24 cellular contexts compared by ENCODE assay signal in the genomic region with DNA sequence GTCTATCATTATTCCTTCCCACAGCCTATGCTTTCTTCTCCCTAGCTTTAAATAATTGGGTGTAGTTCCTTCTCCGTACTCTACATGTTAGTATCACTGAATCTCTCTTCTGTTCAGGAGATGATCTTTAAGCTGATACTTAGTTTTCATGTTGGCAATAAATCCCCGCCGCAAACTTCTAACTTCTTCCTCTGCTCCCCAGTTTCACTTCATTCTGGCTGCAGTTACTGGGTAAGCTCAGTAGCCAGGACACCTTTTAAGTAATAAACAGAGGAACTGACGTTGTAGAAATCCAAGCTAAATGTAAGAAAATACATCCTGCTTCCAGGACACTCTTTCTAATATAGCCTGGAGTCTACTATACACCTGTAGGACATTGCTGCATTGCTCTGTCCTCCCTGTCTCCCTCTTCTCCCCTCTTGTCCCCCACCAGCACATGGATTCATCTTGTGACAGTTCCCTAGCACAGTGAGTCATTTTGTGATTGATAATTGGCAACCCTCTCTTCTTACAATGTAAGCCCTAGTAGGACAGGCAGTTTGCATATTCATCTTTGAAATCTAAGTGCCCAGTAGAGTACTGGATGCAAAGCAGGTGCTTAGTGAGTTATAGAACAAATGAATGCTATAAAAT.
DNase-seq lines count a peak whose midpoint lies in the region; ATAC-seq, FAIRE-seq and TF ChIP-seq lines count a peak whose summit lies in the region.
"Had no signal": no experiment of that assay in that cellular context is flagged by ENCODE, and none has a peak within 500 bp of the region (broad histone marks: within the 10 kb centered on the region; RNA-seq: fewer than 3 reads in every experiment).

No MANE protein-coding gene starts in this region.

- no peaks in the 10 kb centered on the region for H3K27me3 ChIP-seq in Peyer's patch
- H3K27me3 ChIP-seq: BLaER1 treated with 17β-estradiol and CSF1 and Interleukin-3, amounts not matched to agents 10 nM and 100 nM had no signal

- H3K4me1 ChIP-seq in Peyer's patch = no peaks in the 10 kb centered on the region
- H3K4me1 ChIP-seq: Caco-2 had no signal

- ATAC-seq in GM18867 (IDR thresholded peaks at IDR 0.05; ENCODE audit: unreplicated experiment) = peak; percentile 65
- no peak for ATAC-seq in HG02884 (IDR thresholded peaks at IDR 0.05; ENCODE audit: unreplicated experiment)

- H3K4me3 ChIP-seq in Peyer's patch = no peak overlapping the region
- H3K4me3 ChIP-seq: BLaER1 treated with 17β-estradiol and CSF1 and Interleukin-3, amounts not matched to agents 10 nM and 100 nM; PC-9 had no signal

- no peak overlapping the region for H3K27ac ChIP-seq in Peyer's patch
- H3K27ac ChIP-seq: BLaER1 treated with 17β-estradiol and CSF1 and Interleukin-3, amounts not matched to agents 10 nM and 100 nM; PC-9; RWPE1 had no signal

- H3K36me3 ChIP-seq in Peyer's patch = no peaks in the 10 kb centered on the region
- H3K36me3 ChIP-seq: BLaER1 treated with 17β-estradiol and CSF1 and Interleukin-3, amounts not matched to agents 10 nM and 100 nM had no signal

- TF ChIP-seq CTCF in Peyer's patch (IDR thresholded peaks at IDR 0.05) = no peak

- no peak for FAIRE-seq in H54 (lab: Jason Lieb, UNC)
- FAIRE-seq: A204.1, G401.6, GM12891 had no signal

- no peak for TF ChIP-seq POLR2A in Peyer's patch (IDR thresholded peaks at IDR 0.05)
- TF ChIP-seq POLR2A in H54 (IDR thresholded peaks at IDR 0.05; ENCODE audit: low read depth, low read length) = no peak

- DNase-seq in NOMO-1 (lab: John Stamatoyannopoulos, UW; ENCODE audit: unreplicated experiment in 2 of 2) (peak; percentile 32 to 77), RPMI8226 (peak; percentile 67), putamen (ENCODE audit: low spot score) (peak; percentile 14), Peyer's patch (no peak), H54 (ENCODE audit: insufficient read length, low spot score) (no peak)
- DNase-seq: Caco-2; CD4-positive, alpha-beta T cell; KBM-7; NCI-H1105; NCI-H1436 treated with DMSO at 0.1 percent for 48 hours; NCI-H187 treated with DMSO at 0.1 percent for 48 hours; NCI-H446 treated with DMSO at 0.1 percent for 48 hours; NCI-H82; NK-92 treated with Interleukin-12 subunit alpha and Interleukin-12 subunit beta, amount 100 ng/mL, for 24 hours; PC-9; SHP77; T-helper 1 cell had no signal

- H3K9me3 ChIP-seq in Peyer's patch = peaks cover 0 to 2% (median 0%) of the 10 kb centered on the region in 4 donors
- H3K9me3 ChIP-seq: BLaER1 treated with 17β-estradiol and CSF1 and Interleukin-3, amounts not matched to agents 10 nM and 100 nM; Caco-2 had no signal

Comparison
In these comparisons a context has a peak if more than half of its experiments do, and no peak if none do; other contexts are left out.
1. DNase-seq: peak in NOMO-1 (2 of 2), RPMI8226 (single experiment) and putamen (single experiment); none in Peyer's patch (0 of 3) and H54 (single experiment).